Comparison of ENCODE assay signal across 13 cellular contexts in the genomic region with DNA sequence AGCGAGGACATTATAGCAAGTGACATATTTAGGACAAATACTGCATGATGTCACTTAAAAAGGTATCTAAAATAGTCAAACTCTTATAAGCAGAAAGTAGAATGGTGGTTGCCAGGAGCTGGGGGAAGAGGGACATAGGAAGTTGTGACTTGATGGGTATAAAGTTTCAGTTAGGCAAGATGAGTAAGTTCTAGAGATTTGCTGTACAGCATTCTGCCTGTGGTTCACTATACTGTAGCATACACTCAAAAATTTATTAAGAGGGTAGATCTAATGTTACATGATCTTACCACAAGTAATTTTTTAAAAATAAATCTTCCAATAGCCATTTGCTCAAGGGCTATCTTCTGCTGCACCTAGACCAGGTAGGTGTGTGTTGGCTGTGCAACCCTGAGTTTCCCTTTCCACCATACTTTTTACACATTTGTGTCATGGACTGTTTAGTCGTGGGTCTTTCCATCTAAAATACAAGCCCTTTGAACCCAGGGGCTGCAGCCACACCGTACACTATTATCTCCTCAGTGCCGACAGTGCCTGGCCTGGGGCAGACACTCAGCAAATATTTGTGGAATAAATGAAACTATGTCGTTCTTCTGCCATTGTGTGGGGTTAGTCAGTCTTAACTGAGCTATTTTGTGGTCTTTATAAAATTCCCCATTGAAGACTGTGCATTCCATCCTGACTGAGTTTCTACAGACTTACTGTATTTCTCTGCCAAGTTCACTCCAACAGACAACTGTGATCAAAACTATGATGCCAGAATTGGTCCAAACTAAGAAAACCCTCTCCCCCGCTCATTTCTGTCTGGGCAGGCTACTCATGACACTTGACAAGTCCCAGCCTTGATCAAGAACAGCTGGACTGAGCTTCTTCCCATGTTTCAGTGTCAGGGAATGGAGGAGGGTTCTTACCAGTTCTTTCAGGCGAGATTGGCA.
DNase-seq lines count a peak whose midpoint lies in the region; ATAC-seq, FAIRE-seq and TF ChIP-seq lines count a peak whose summit lies in the region.
"Had no signal": no experiment of that assay in that cellular context is flagged by ENCODE, and none has a peak within 500 bp of the region (broad histone marks: within the 10 kb centered on the region; RNA-seq: fewer than 3 reads in every experiment).

No MANE protein-coding gene starts in this region.

- H3K27ac Mint-ChIP-seq in MCF 10A (ENCODE audit: low read depth, unreplicated experiment): peak overlapping the region; percentile 44
- H3K27ac Mint-ChIP-seq in stimulated activated naive B cell treated with anti-CD40 and anti-IgM and Interleukin-4, amounts not matched to agents 10 μg/mL and 1 μg/mL and 100 μg/mL, for 72 hours: no peak overlapping the region
- H3K27ac Mint-ChIP-seq: GM23338 had no signal

- H3K9ac ChIP-seq in IMR-90 (ENCODE audit: low read depth, low read length) (peak overlapping the region; percentile 15), keratinocyte (ENCODE audit: control insufficient read depth, extremely low read depth, insufficient read depth, low read length) (peak overlapping the region; percentile 71)

- no peak overlapping the region for H3K4me3 Mint-ChIP-seq in MCF 10A (ENCODE audit: unreplicated experiment)
- no peak overlapping the region for H3K4me3 Mint-ChIP-seq in stimulated activated naive B cell treated with anti-CD40 and anti-IgM and Interleukin-4, amounts not matched to agents 10 μg/mL and 1 μg/mL and 100 μg/mL, for 72 hours
- H3K4me3 Mint-ChIP-seq: GM23338 had no signal

- H4K8ac ChIP-seq in IMR-90 (ENCODE audit: low read depth in 2 of 2, low read length in 2 of 2): peak overlapping the region; percentile 21 to 90

- H4K5ac ChIP-seq in IMR-90 (ENCODE audit: low read depth, low read length): peak overlapping the region; percentile 47

- TF ChIP-seq EP300 in suprapubic skin (IDR thresholded peaks at IDR 0.05): no peak

- H2BK15ac ChIP-seq in IMR-90 (ENCODE audit: low read depth, low read length): peak overlapping the region; percentile 84

- dilution Hi-C loops in IMR-90 (cut with HindIII; ENCODE audit: low sequenced_read_pairs, unreplicated experiment) (no loop called here), keratinocyte (cut with MboI; ENCODE audit: extremely low pct_ligation_motif_present, low sequenced_read_pairs) (no loop called here)

- H3K4me2 ChIP-seq in IMR-90 (ENCODE audit: low read depth, low read length) (peak overlapping the region; percentile 81), keratinocyte (ENCODE audit: control insufficient read depth, extremely low read depth, insufficient read depth, low read depth, low read length) (peak overlapping the region; percentile 76)
- H3K4me2 ChIP-seq: GM23338 had no signal

- H2BK20ac ChIP-seq in IMR-90 (ENCODE audit: low read depth, low read length): peak overlapping the region; percentile 93

- H2AFZ ChIP-seq in IMR-90 (replicated peaks; ENCODE audit: low read length, poor library complexity) (peak overlapping the region; percentile 65), keratinocyte (ENCODE audit: control insufficient read depth, low read length) (peak overlapping the region; percentile 68)
- H2AFZ ChIP-seq: GM23338 had no signal

- H4K20me1 ChIP-seq in IMR-90 (ENCODE audit: insufficient read depth, low read length) (peaks cover 7% of the 10 kb centered on the region; the same call in 1 of the 2 replicates), keratinocyte (ENCODE audit: control insufficient read depth, extremely low read depth, insufficient read depth, low read length) (no peaks in the 10 kb centered on the region)

- H3K14ac ChIP-seq in IMR-90 (replicated peaks; ENCODE audit: low read depth, low read length): peak overlapping the region; percentile 93

- H3K27ac ChIP-seq in IMR-90 (ENCODE audit: insufficient read depth, low read length) (peak overlapping the region; percentile 74), keratinocyte (ENCODE audit: control insufficient read depth, insufficient read depth, low read length) (peak overlapping the region; percentile 91), suprapubic skin (peak overlapping the region; percentile 86)

- TF ChIP-seq RAD21 in IMR-90 (IDR thresholded peaks at IDR 0.05; ENCODE audit: low read length): peak; percentile 24

- peak; percentile 98 for DNase-seq in IMR-90
- no peak for DNase-seq in MCF 10A (ENCODE audit: unreplicated experiment)
- DNase-seq in keratinocyte (ENCODE audit: low read depth, low spot score): no peak
- DNase-seq in suprapubic skin (ENCODE audit: low spot score in 2 of 2): no peak
- no peak for DNase-seq in anterior cingulate cortex (lab: John Stamatoyannopoulos, UW)
- DNase-seq in stimulated activated naive B cell treated with anti-CD40 and anti-IgM and Interleukin-4, amounts not matched to agents 10 μg/mL and 1 μg/mL and 100 μg/mL, for 72 hours: no peak
- DNase-seq in SHP77 (lab: John Stamatoyannopoulos, UW): no peak
- DNase-seq: activated CD8-positive, alpha-beta memory T cell treated with anti-CD3 and anti-CD28 coated beads for 24 hours; posterior cingulate gyrus; substantia nigra had no signal

- POLR2A ChIA-PET in IMR-90 (lab: Charles Lee; ENCODE audit: unreplicated experiment): interaction anchor here (1.0 to 1.1 kb wide), 2 partner anchors 10 to 76 kb away, joined by 4 read pairs; no protein-coding TSS in a partner anchor
- POLR2A ChIA-PET in MCF 10A (lab: Yijun Ruan, JAX): no interaction called here

- H3K27me3 ChIP-seq in IMR-90 (ENCODE audit: control insufficient read depth, insufficient read depth, low read length) (no peaks in the 10 kb centered on the region), keratinocyte (ENCODE audit: control insufficient read depth, extremely low read depth, insufficient read depth, low read length) (no peaks in the 10 kb centered on the region), suprapubic skin (no peaks in the 10 kb centered on the region)

- peak overlapping the region; percentile 96 for H3K23ac ChIP-seq in IMR-90 (ENCODE audit: low read depth, low read length)

- peak overlapping the region; percentile 94 for H2BK5ac ChIP-seq in IMR-90 (ENCODE audit: low read depth, low read length, poor library complexity, severe bottlenecking)

- peaks cover 6% of the 10 kb centered on the region for H3K36me3 Mint-ChIP-seq in MCF 10A (ENCODE audit: insufficient read depth, unreplicated experiment)
- no peaks in the 10 kb centered on the region for H3K36me3 Mint-ChIP-seq in stimulated activated naive B cell treated with anti-CD40 and anti-IgM and Interleukin-4, amounts not matched to agents 10 μg/mL and 1 μg/mL and 100 μg/mL, for 72 hours

- H2AK5ac ChIP-seq in IMR-90 (ENCODE audit: low read depth, low read length): peak overlapping the region; percentile 79

- no peaks in the 10 kb centered on the region for H3K27me3 Mint-ChIP-seq in MCF 10A (ENCODE audit: insufficient read depth, unreplicated experiment)
- H3K27me3 Mint-ChIP-seq in stimulated activated naive B cell treated with anti-CD40 and anti-IgM and Interleukin-4, amounts not matched to agents 10 μg/mL and 1 μg/mL and 100 μg/mL, for 72 hours: peaks cover 19 to 23% of the 10 kb centered on the region in 2 donors

- H3K9me1 ChIP-seq in IMR-90 (ENCODE audit: insufficient read depth, low read length): peaks cover 20% of the 10 kb centered on the region
- H3K9me1 ChIP-seq in keratinocyte (ENCODE audit: control insufficient read depth, extremely low read depth, insufficient read depth, low read length): no peaks in the 10 kb centered on the region

- BruUV-seq in IMR-90 (replicated peaks; lab: Mats Ljungman, UMichigan) (no TSS peak), MCF 10A (replicated peaks; lab: Mats Ljungman, UMichigan) (no TSS peak)

- no peak overlapping the region for H3K4me3 ChIP-seq in IMR-90 (ENCODE audit: insufficient read depth, low read depth, low read length)
- H3K4me3 ChIP-seq in keratinocyte (ENCODE audit: control insufficient read depth in 2 of 3, extremely low read depth in 1 of 3, insufficient read depth in 2 of 3, low read depth in 1 of 3, low read length in 3 of 3): peak overlapping the region in 2 of 3 experiments; percentile 16 to 25
- H3K4me3 ChIP-seq in suprapubic skin: no peak overlapping the region
- H3K4me3 ChIP-seq: GM23338 had no signal

- H3K4me1 Mint-ChIP-seq in MCF 10A (ENCODE audit: insufficient read depth, unreplicated experiment): peaks cover 28% of the 10 kb centered on the region
- no peaks in the 10 kb centered on the region for H3K4me1 Mint-ChIP-seq in stimulated activated naive B cell treated with anti-CD40 and anti-IgM and Interleukin-4, amounts not matched to agents 10 μg/mL and 1 μg/mL and 100 μg/mL, for 72 hours
- H3K4me1 Mint-ChIP-seq: GM23338 had no signal

- FAIRE-seq in keratinocyte (lab: Jason Lieb, UNC): peak; percentile 95
- FAIRE-seq: GM12892 had no signal

- no CpG with 5 or more reads among the region's 7 CpGs for WGBS in IMR-90 (ENCODE audit: extremely low coverage in 2 of 2, insufficient read length in 1 of 2), 2 experiments
- whole genome bisulfite sequencing in suprapubic skin: 49% methylated on average over 7 of the region's 7 CpGs

- ATAC-seq in IMR-90 (ENCODE audit: low read depth) (peak; percentile 91), GM21723 (IDR thresholded peaks at IDR 0.05; ENCODE audit: unreplicated experiment) (no peak)
- no peak for ATAC-seq in stimulated activated naive B cell treated with anti-CD40 and anti-IgM and Interleukin-4, amounts not matched to agents 10 μg/mL and 1 μg/mL and 100 μg/mL, for 72 hours (replicated peaks)
- ATAC-seq: GM23338 had no signal

- no peaks in the 10 kb centered on the region for H3K9me3 Mint-ChIP-seq in MCF 10A (ENCODE audit: unreplicated experiment)
- H3K9me3 Mint-ChIP-seq in stimulated activated naive B cell treated with anti-CD40 and anti-IgM and Interleukin-4, amounts not matched to agents 10 μg/mL and 1 μg/mL and 100 μg/mL, for 72 hours: no peaks in the 10 kb centered on the region
- H3K9me3 Mint-ChIP-seq: GM23338 had no signal

- intact Hi-C loops in IMR-90 (cut with micrococcal nuclease): loop anchor here (1.0 to 2.0 kb wide), 3 partner anchors 8 to 179 kb away; no protein-coding TSS in a partner anchor
- intact Hi-C loops in MCF 10A (cut with micrococcal nuclease): no loop called here

- peak overlapping the region; percentile 90 for H3K4ac ChIP-seq in IMR-90 (ENCODE audit: low read depth, low read length)

- peak overlapping the region; percentile 62 for H2AK9ac ChIP-seq in IMR-90 (replicated peaks; ENCODE audit: low read depth, low read length, poor library complexity)

- no peaks in the 10 kb centered on the region for H3K79me2 ChIP-seq in keratinocyte (ENCODE audit: control insufficient read depth, insufficient read depth, low read length)

- CTCF ChIA-PET in IMR-90 (lab: Yijun Ruan, JAX) (no interaction called here), MCF 10A (lab: Yijun Ruan, JAX) (no interaction called here)

- peak; percentile 67; the same call in 1 of the 2 replicates for TF ChIP-seq POLR2A in IMR-90 (IDR thresholded peaks at IDR 0.05; ENCODE audit: low read depth, low read length)
- TF ChIP-seq POLR2A in suprapubic skin (IDR thresholded peaks at IDR 0.05): no peak

- peak overlapping the region; percentile 93 for H3K56ac ChIP-seq in IMR-90 (ENCODE audit: extremely low read depth, insufficient read depth, low read length)

- H3K18ac ChIP-seq in IMR-90 (ENCODE audit: low read depth, low read length): peak overlapping the region; percentile 87

- H3K9me3 ChIP-seq in IMR-90 (ENCODE audit: control insufficient read depth, insufficient read depth, low read length) (no peaks in the 10 kb centered on the region), keratinocyte (ENCODE audit: control insufficient read depth, low read depth, low read length) (no peaks in the 10 kb centered on the region), suprapubic skin (no peaks in the 10 kb centered on the region)

- H3K79me1 ChIP-seq in IMR-90 (ENCODE audit: low read depth in 1 of 2, low read length in 2 of 2): no peaks in the 10 kb centered on the region

- in situ Hi-C loops in IMR-90 (cut with MboI; ENCODE audit: low sequenced_read_pairs): no loop called here

- peak overlapping the region; percentile 95 for H4K91ac ChIP-seq in IMR-90 (ENCODE audit: insufficient read depth, low read depth, low read length)

- H3K36me3 ChIP-seq in IMR-90 (ENCODE audit: control insufficient read depth, insufficient read depth, low read length) (no peaks in the 10 kb centered on the region), keratinocyte (ENCODE audit: control insufficient read depth in 2 of 2, extremely low read depth in 1 of 2, insufficient read depth in 2 of 2, low read length in 2 of 2) (no peaks in the 10 kb centered on the region), suprapubic skin (no peaks in the 10 kb centered on the region)

- H3K4me1 ChIP-seq in IMR-90 (ENCODE audit: control insufficient read depth, insufficient read depth, low read length) (peaks cover 13% of the 10 kb centered on the region), keratinocyte (ENCODE audit: control insufficient read depth, extremely low read depth, insufficient read depth, low read length) (peaks cover 30% of the 10 kb centered on the region), suprapubic skin (peaks cover 8% of the 10 kb centered on the region)

- H2BK120ac ChIP-seq in IMR-90 (ENCODE audit: low read depth, low read length): peak overlapping the region; percentile 96

- TF ChIP-seq CTCF in IMR-90 (conservative IDR thresholded peaks at IDR 0.05; ENCODE audit: low read depth, low read length) (no peak), MCF 10A (IDR thresholded peaks at IDR 0.05; ENCODE audit: unreplicated experiment) (no peak), keratinocyte (optimal IDR thresholded peaks at IDR 0.05 in 1 of 3, IDR thresholded peaks at IDR 0.05 in 1 of 3, conservative IDR thresholded peaks at IDR 0.05 in 1 of 3; ENCODE audit: extremely low read depth in 1 of 3, insufficient read depth in 2 of 3, low read length in 3 of 3) (no peak), suprapubic skin (IDR thresholded peaks at IDR 0.05) (no peak)

Comparison
In these comparisons a context has a peak if more than half of its experiments do, and no peak if none do; other contexts are left out.
1. H3K4me3 ChIP-seq: peak in keratinocyte (2 of 3); none in IMR-90 (single experiment) and suprapubic skin (single experiment).
2. Peak in every context shown above with its lines, with median percentiles within 50 percentile points of each other: H3K27ac ChIP-seq.